ENCODE assay signal across 1 cellular context in the genomic region with DNA sequence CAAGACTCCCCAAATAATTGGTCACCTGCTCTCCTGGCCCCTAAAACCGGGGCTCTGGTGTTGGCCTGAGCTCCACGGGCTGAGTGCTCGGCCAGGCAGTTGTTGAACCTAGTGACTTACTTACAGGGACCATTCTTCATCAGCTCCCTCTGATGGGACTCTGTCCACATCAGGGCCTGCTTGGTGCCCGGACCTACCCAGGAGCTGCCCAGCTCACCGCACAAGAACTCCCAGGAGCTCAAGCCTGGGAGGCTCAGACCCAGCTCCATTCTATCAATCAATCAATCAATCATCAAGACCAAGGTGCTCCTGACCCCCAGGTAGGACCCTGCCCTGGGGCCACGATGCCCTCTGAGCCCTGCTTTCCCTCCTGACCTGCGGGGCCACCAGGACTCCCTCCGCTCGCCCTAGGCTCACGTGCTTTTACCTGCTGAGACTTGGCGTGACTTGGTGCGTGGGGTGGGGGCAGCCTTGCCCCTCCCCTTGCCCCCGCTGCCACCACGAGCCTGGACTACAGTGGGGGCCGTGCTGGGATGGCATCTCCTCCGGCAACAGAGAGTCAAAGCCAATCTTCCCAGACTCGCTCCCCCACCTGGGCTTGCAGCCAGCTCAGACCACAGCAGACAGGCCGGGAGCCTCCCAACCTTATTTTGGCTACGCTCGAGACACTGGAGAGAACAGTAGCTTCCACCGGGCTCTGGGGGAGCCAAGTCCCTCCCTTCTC.
TF ChIP-seq lines count a peak whose summit lies in the region.

No MANE protein-coding gene starts in this region.

TF ChIP-seq in H1, 55 proteins besides CTCF, POLR2A, EP300 and RAD21:
- TF ChIP-seq RFX5 (IDR thresholded peaks at IDR 0.05; ENCODE audit: borderline replicate concordance, low read depth, low read length) (no peak), EGR1 (IDR thresholded peaks at IDR 0.05; ENCODE audit: borderline replicate concordance, low read depth, low read length) (no peak), GTF2F1 (IDR thresholded peaks at IDR 0.05; ENCODE audit: borderline replicate concordance, low read depth, low read length) (no peak), CHD7 (IDR thresholded peaks at IDR 0.05; ENCODE audit: insufficient replicate concordance, low read length) (no peak)
